8 cellular contexts compared by ENCODE assay signal in the genomic region with DNA sequence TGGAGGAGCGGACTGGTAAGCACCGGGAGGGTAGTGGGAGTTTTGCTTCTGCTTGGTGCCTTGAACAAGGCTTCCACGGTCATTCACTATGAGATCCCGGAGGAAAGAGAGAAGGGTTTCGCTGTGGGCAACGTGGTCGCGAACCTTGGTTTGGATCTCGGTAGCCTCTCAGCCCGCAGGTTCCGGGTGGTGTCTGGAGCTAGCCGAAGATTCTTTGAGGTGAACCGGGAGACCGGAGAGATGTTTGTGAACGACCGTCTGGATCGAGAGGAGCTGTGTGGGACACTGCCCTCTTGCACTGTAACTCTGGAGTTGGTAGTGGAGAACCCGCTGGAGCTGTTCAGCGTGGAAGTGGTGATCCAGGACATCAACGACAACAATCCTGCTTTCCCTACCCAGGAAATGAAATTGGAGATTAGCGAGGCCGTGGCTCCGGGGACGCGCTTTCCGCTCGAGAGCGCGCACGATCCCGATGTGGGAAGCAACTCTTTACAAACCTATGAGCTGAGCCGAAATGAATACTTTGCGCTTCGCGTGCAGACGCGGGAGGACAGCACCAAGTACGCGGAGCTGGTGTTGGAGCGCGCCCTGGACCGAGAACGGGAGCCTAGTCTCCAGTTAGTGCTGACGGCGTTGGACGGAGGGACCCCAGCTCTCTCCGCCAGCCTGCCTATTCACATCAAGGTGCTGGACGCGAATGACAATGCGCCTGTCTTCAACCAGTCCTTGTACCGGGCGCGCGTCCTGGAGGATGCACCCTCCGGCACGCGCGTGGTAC.
A peak's percentile ranks its signal among the peaks of the same experiment; 100 is the strongest.
DNase-seq lines count a peak whose midpoint lies in the region; ATAC-seq and TF ChIP-seq lines count a peak whose summit lies in the region.

No MANE protein-coding gene starts in this region.

- peaks cover 72% of the 10 kb centered on the region for H3K27me3 Mint-ChIP-seq in central memory CD8-positive, alpha-beta T cell
- peaks cover 80% of the 10 kb centered on the region for H3K27me3 Mint-ChIP-seq in stimulated activated naive CD8-positive, alpha-beta T cell treated with anti-CD3 and anti-CD28 coated beads, Interleukin-15, amount 100 ng/mL, for 72 hours

- no peaks in the 10 kb centered on the region for H3K36me3 Mint-ChIP-seq in central memory CD8-positive, alpha-beta T cell (ENCODE audit: insufficient read depth)

- peaks cover 21% of the 10 kb centered on the region for H3K4me1 Mint-ChIP-seq in central memory CD8-positive, alpha-beta T cell
- peaks cover 33% of the 10 kb centered on the region for H3K4me1 Mint-ChIP-seq in stimulated activated naive CD8-positive, alpha-beta T cell treated with anti-CD3 and anti-CD28 coated beads, Interleukin-15, amount 100 ng/mL, for 72 hours

- H3K4me3 Mint-ChIP-seq in central memory CD8-positive, alpha-beta T cell: peak overlapping the region; percentile 80
- peak overlapping the region; percentile 85 to 93 for H3K4me3 Mint-ChIP-seq in stimulated activated naive CD8-positive, alpha-beta T cell treated with anti-CD3 and anti-CD28 coated beads, Interleukin-15, amount 100 ng/mL, for 72 hours

- no peaks in the 10 kb centered on the region for H3K27me3 ChIP-seq in ACC112 (ENCODE audit: insufficient read depth, low read length)

- peak; percentile 35 for ATAC-seq in HG02943 (IDR thresholded peaks at IDR 0.05; ENCODE audit: low read depth, unreplicated experiment)
- no peak for ATAC-seq in central memory CD8-positive, alpha-beta T cell (replicated peaks; ENCODE audit: extremely low read depth, poor library complexity, severe bottlenecking)
- peak; percentile 37 for ATAC-seq in stimulated activated naive CD8-positive, alpha-beta T cell treated with anti-CD3 and anti-CD28 coated beads, Interleukin-15, amount 100 ng/mL, for 72 hours

- H3K4me1 ChIP-seq in ACC112 (ENCODE audit: control insufficient read depth, insufficient read depth, low read length, unreplicated experiment): peaks cover 20% of the 10 kb centered on the region

- DNase-seq in NCI-H69 (lab: John Stamatoyannopoulos, UW) (peak; percentile 73), kidney tubule cell (ENCODE audit: low spot score) (peak; percentile 76)
- no peak for DNase-seq in central memory CD8-positive, alpha-beta T cell (ENCODE audit: low spot score in 2 of 2)
- DNase-seq in stimulated activated naive CD8-positive, alpha-beta T cell treated with anti-CD3 and anti-CD28 coated beads, Interleukin-15, amount 100 ng/mL, for 72 hours: peak in 1 of 2 donors; percentile 18
- DNase-seq in stimulated activated CD4-positive, alpha-beta T cell treated with anti-CD3 and anti-CD28 coated beads, Interleukin-1b, Interleukin-23, amount 100 ng/mL, for 48 hours: no peak

- TF ChIP-seq CTCF in GM12875 (IDR thresholded peaks at IDR 0.05; ENCODE audit: borderline replicate concordance, insufficient read depth, low read depth, low read length): no peak

- H3K4me3 ChIP-seq in ACC112 (ENCODE audit: low read depth, low read length) (peak overlapping the region; percentile 83), GM12875 (ENCODE audit: low read depth, low read length) (peak overlapping the region; percentile 73)

- H3K27ac Mint-ChIP-seq in central memory CD8-positive, alpha-beta T cell (ENCODE audit: low read depth): no peak overlapping the region
- no peak overlapping the region for H3K27ac Mint-ChIP-seq in stimulated activated naive CD8-positive, alpha-beta T cell treated with anti-CD3 and anti-CD28 coated beads, Interleukin-15, amount 100 ng/mL, for 72 hours

- no peaks in the 10 kb centered on the region for H3K36me3 ChIP-seq in ACC112 (ENCODE audit: insufficient read depth, low read length)

- peaks cover 15% of the 10 kb centered on the region for H3K79me2 ChIP-seq in ACC112 (ENCODE audit: control insufficient read depth, insufficient read depth, low read length, unreplicated experiment)

- H3K9me3 Mint-ChIP-seq in central memory CD8-positive, alpha-beta T cell: no peaks in the 10 kb centered on the region
- no peaks in the 10 kb centered on the region for H3K9me3 Mint-ChIP-seq in stimulated activated naive CD8-positive, alpha-beta T cell treated with anti-CD3 and anti-CD28 coated beads, Interleukin-15, amount 100 ng/mL, for 72 hours

- H2AFZ ChIP-seq in ACC112 (ENCODE audit: low read length, unreplicated experiment): peak overlapping the region; percentile 3

- H3K27ac ChIP-seq in ACC112 (ENCODE audit: low read depth, low read length): peak overlapping the region; percentile 43

Comparison
In these comparisons a context has a peak if more than half of its experiments do, and no peak if none do; other contexts are left out.
1. DNase-seq: peak in NCI-H69 (single experiment) and kidney tubule cell (single experiment); none in central memory CD8-positive, alpha-beta T cell (0 of 2) and stimulated activated CD4-positive, alpha-beta T cell treated with anti-CD3 and anti-CD28 coated beads, Interleukin-1b, Interleukin-23, amount 100 ng/mL, for 48 hours (single experiment).